In genomic region chr18:76554788-76555187, GRCh38 we compare ENCODE assay signal across 16 cellular contexts.
"Had no signal": no experiment of that assay in that cellular context is flagged by ENCODE, and none has a peak within 500 bp of the region (broad histone marks: within the 10 kb centered on the region; RNA-seq: fewer than 3 reads in every experiment).

No MANE protein-coding gene starts in this region.

- H3K27ac ChIP-seq: cardiac muscle cell, dorsolateral prefrontal cortex, VCaP had no signal

- H3K4me3 ChIP-seq: cardiac muscle cell, dorsolateral prefrontal cortex had no signal

- H3K27me3 ChIP-seq: cardiac muscle cell had no signal

- H3K9me3 Mint-ChIP-seq: activated T-helper 1 cell treated with anti-CD3 and anti-CD28 coated beads, Interleukin-12 subunit alpha, Interleukin-12 subunit beta, Interleukin-2, Interleukin-4 antibody, amounts not matched to agents 30 ng/mL and 10 ng/mL and 1 ng/mL, durations not matched to agents 14 hours and 24 hours and 36 hours; natural killer cell had no signal

- DNase-seq: activated CD4-positive, alpha-beta T cell treated with anti-CD3 and anti-CD28 coated beads for 1 hour; activated CD4-positive, alpha-beta T cell treated with anti-CD3 and anti-CD28 coated beads, Interleukin-2, amount 50 U/mL, for 4 hours; activated gamma-delta T cell treated with Interleukin-2 at 50 U/mL for 16 hours; dorsolateral prefrontal cortex; mesendoderm; natural killer cell; stimulated activated CD4-positive, alpha-beta T cell treated with anti-CD3 and anti-CD28 coated beads, Interleukin-12 subunit alpha, Interleukin-12 subunit beta, amount 100 ng/mL, for 4 hours; stimulated activated CD4-positive, alpha-beta T cell treated with anti-CD3 and anti-CD28 coated beads, Interleukin-1b, Interleukin-23, amount 100 ng/mL, for 48 hours; stimulated activated CD8-positive, alpha-beta memory T cell treated with anti-CD3 and anti-CD28 coated beads, Interleukin-4, amount 100 ng/mL, for 48 hours; stimulated activated naive CD4-positive, alpha-beta T cell; T-helper 1 cell; T1000 had no signal

- ATAC-seq: natural killer cell had no signal

- H3K4me1 Mint-ChIP-seq: natural killer cell had no signal

- H3K36me3 ChIP-seq: cardiac muscle cell had no signal

- H3K4me3 Mint-ChIP-seq: activated naive CD8-positive, alpha-beta T cell; activated T-helper 1 cell treated with anti-CD3 and anti-CD28 coated beads, Interleukin-12 subunit alpha, Interleukin-12 subunit beta, Interleukin-2, Interleukin-4 antibody, amounts not matched to agents 30 ng/mL and 10 ng/mL and 1 ng/mL, durations not matched to agents 14 hours and 24 hours and 36 hours; natural killer cell had no signal

- H3K36me3 Mint-ChIP-seq: activated naive CD8-positive, alpha-beta T cell; natural killer cell had no signal

- H3K27ac Mint-ChIP-seq: activated naive CD8-positive, alpha-beta T cell; activated T-helper 1 cell treated with anti-CD3 and anti-CD28 coated beads, Interleukin-12 subunit alpha, Interleukin-12 subunit beta, Interleukin-2, Interleukin-4 antibody, amounts not matched to agents 30 ng/mL and 10 ng/mL and 1 ng/mL, durations not matched to agents 14 hours and 24 hours and 36 hours; natural killer cell had no signal
